Comparison of ENCODE assay signal across 23 cellular contexts in the genomic region with DNA sequence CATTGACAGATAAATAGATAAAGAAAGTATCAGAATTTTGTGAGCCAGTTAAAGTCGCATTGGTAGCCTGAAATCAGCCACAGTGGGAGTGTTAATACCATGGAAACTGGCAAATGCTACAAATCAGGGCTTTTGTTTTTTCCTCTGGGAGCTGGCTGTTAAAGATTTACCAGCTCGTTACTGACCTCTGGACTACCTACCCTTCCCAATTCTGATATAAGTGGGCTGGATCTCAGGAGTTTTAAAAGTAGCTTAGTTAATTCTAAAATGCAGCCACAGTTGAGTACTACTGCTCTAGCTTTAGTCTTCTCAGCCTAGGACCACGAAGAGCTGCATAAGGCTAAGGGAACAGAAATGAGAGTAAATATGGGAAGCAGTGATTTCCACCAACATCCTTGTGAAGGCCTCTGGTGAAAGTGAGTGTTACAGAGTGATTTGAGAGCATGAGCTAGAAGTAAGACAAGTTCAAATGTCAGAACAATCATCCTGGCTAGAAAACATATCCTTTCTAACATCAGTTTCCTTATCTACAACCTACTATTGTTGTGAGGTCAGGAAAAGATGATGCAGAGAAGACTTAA. TPM values are rescaled to one million over a fixed set of nuclear protein-coding genes. Genes with fewer than 3 reads are reported as not detected.
"Had no signal": no experiment of that assay in that cellular context is flagged by ENCODE, and none has a peak within 500 bp of the region (broad histone marks: within the 10 kb centered on the region; RNA-seq: fewer than 3 reads in every experiment).

No MANE protein-coding gene starts in this region.

- DNase-seq: activated CD4-positive, alpha-beta T cell treated with anti-CD3 and anti-CD28 coated beads for 48 hours; activated CD4-positive, alpha-beta T cell treated with anti-CD3 and anti-CD28 coated beads, Interleukin-2, amount 50 U/mL, for 4 hours; activated CD4-positive, CD25-positive, alpha-beta regulatory T cell treated with anti-CD3 and anti-CD28 coated beads, Interleukin-2, amount 50 U/mL, for 72 hours; activated gamma-delta T cell; activated naive CD4-positive, alpha-beta T cell treated with anti-CD3 and anti-CD28 coated beads for 36 hours; activated T-cell treated with anti-CD3 and anti-CD28 coated beads, Interleukin-2, amount 50 U/mL, for 4 hours; MG63; MV-4-11; NCI-H1092 treated with DMSO at 0.1 percent for 48 hours; NCI-H1417 treated with DMSO at 0.1 percent for 48 hours; NCI-H1694 treated with DMSO at 0.1 percent for 48 hours; NCI-H2029 treated with DMSO at 0.1 percent for 48 hours; NCI-H345; NCI-H510A; NCI-H69; SW 1271 had no signal

- H3K9me3 ChIP-seq: MG63, SJSA1 had no signal

- H3K27me3 ChIP-seq: MG63 had no signal

- H3K36me3 ChIP-seq: MG63, SJSA1 had no signal

- ATAC-seq: activated T-cell treated with anti-CD3 and anti-CD28 coated beads, Interleukin-2, amount 50 U/mL, for 4 hours; Right ventricle myocardium inferior; SK-N-SH treated with all-trans-retinoic acid at 6 μM for 48 hours; WTC11 had no signal

- H3K4me3 ChIP-seq: MG63, SJSA1 had no signal

- H3K4me1 ChIP-seq: SJSA1 had no signal

- H3K27ac ChIP-seq: SJSA1 had no signal

RNA-seq across cellular contexts. Expression of a gene that starts 53.2 kb away (rescaled TPM):
- total RNA-seq: activated naive CD4-positive, alpha-beta T cell treated with anti-CD3 and anti-CD28 coated beads for 36 hours; cardiac septum; Right ventricle myocardium inferior; RPMI7951; SJSA1; T-helper 1 cell treated with Interleukin-12 subunit alpha and Interleukin-12 subunit beta and Interleukin-4 antibody, amounts not matched to agents 30 ng/mL and 1 ng/mL, for 36 hours had no signal
